Comparison of ENCODE assay signal across 26 cellular contexts in genomic region chr6:44045672-44046015, GRCh38.
DNase-seq lines count a peak whose midpoint lies in the region; ATAC-seq, FAIRE-seq and TF ChIP-seq lines count a peak whose summit lies in the region.
"Had no signal": no experiment of that assay in that cellular context is flagged by ENCODE, and none has a peak within 500 bp of the region (broad histone marks: within the 10 kb centered on the region; RNA-seq: fewer than 3 reads in every experiment).

No MANE protein-coding gene starts in this region.

- peak overlapping the region in 1 of 2 experiments; percentile 31; a peak in 1 of 4 replicates for H4K8ac ChIP-seq in IMR-90 (ENCODE audit: low read depth in 2 of 2, low read length in 2 of 2)
- H4K8ac ChIP-seq in H1 (ENCODE audit: extremely low read depth, insufficient read depth, low read length) = 0 out of 2 replicates have a peak overlapping the region, but pooled peaks have one; percentile 1

- no peak overlapping the region; the same call in 1 of the 2 replicates for H3K18ac ChIP-seq in IMR-90 (ENCODE audit: low read depth, low read length)
- no peak overlapping the region for H3K18ac ChIP-seq in H1 (ENCODE audit: extremely low read depth, low read length)

- no peaks in the 10 kb centered on the region for H4K20me1 ChIP-seq in IMR-90 (ENCODE audit: insufficient read depth, low read length)
- peaks cover 0 to 3% of the 10 kb centered on the region in 2 experiments for H4K20me1 ChIP-seq in H1 (replicated peaks in 1 of 2; ENCODE audit: control insufficient read depth in 1 of 2, insufficient read depth in 2 of 2, low read length in 2 of 2)

- H3K56ac ChIP-seq in IMR-90 (ENCODE audit: extremely low read depth, insufficient read depth, low read length) (no peak overlapping the region), H1 (replicated peaks; ENCODE audit: insufficient read length, low read depth, low read length) (no peak overlapping the region)

- H3K23ac ChIP-seq in IMR-90 (ENCODE audit: low read depth, low read length) = no peak overlapping the region
- H3K23ac ChIP-seq in H1 (ENCODE audit: insufficient read length) = no peak overlapping the region

- BruUV-seq in IMR-90 (replicated peaks; lab: Mats Ljungman, UMichigan) = no TSS peak

- no peak overlapping the region for H2BK12ac ChIP-seq in H1 (ENCODE audit: low read depth, low read length)

- peak overlapping the region; percentile 22; the same call in 1 of the 2 replicates for H2BK120ac ChIP-seq in IMR-90 (ENCODE audit: low read depth, low read length)
- H2BK120ac ChIP-seq in H1 (replicated peaks; ENCODE audit: low read depth, low read length) = no peak overlapping the region

- 0 out of 2 replicates have a peak overlapping the region, but pooled peaks have one; percentile 16 for H3K14ac ChIP-seq in IMR-90 (replicated peaks; ENCODE audit: low read depth, low read length)
- no peak overlapping the region for H3K14ac ChIP-seq in H1 (ENCODE audit: insufficient read length)

- H4K5ac ChIP-seq in IMR-90 (ENCODE audit: low read depth, low read length) (0 out of 2 replicates have a peak overlapping the region, but pooled peaks have one; percentile 18), H1 (ENCODE audit: insufficient read length, low read depth, low read length) (no peak overlapping the region)

- no CpG with 5 or more reads among the region's 1 CpG for WGBS in IMR-90 (ENCODE audit: extremely low coverage in 2 of 2, insufficient read length in 1 of 2), 2 experiments
- WGBS in H1 (ENCODE audit: extremely low coverage in 1 of 2, insufficient coverage in 1 of 2, insufficient read length in 1 of 2, insufficient replicate concordance in 2 of 2, low coverage in 1 of 2, low lambda C conversion rate in 2 of 2, missing lambda C conversion rate in 1 of 2), 2 experiments = 89% methylated on average over 1 of the region's 1 CpG; no CpG with 5 or more reads in 1 of the 2 experiments
- 7% methylated on average over 1 of the region's 1 CpG for WGBS in right cardiac atrium

- H3K79me1 ChIP-seq in IMR-90 (ENCODE audit: low read depth in 1 of 2, low read length in 2 of 2) = peaks cover 0 to 19% of the 10 kb centered on the region in 2 experiments; a peak in 2 of 4 replicates
- H3K79me1 ChIP-seq in H1 (ENCODE audit: low read depth, low read length) = peaks cover 3% of the 10 kb centered on the region; the same call in 1 of the 2 replicates

- POLR2A ChIA-PET in IMR-90 (lab: Charles Lee; ENCODE audit: unreplicated experiment) = no interaction called here
- POLR2A ChIA-PET in H1 (lab: Charles Lee; ENCODE audit: partially characterized antibody) = no interaction called here
- POLR2A ChIA-PET in RWPE1 (lab: Yijun Ruan, JAX; ENCODE audit: low non-redundant PET) = no interaction called here

- H3K4me3 ChIP-seq in IMR-90 (ENCODE audit: insufficient read depth, low read depth, low read length) (no peak overlapping the region), H1 (ENCODE audit: extremely low read depth in 1 of 4, insufficient read depth in 2 of 4, low read depth in 3 of 4, low read length in 4 of 4) (no peak overlapping the region), right cardiac atrium (ENCODE audit: low read length) (no peak overlapping the region)
- H3K4me3 ChIP-seq: GM12878, GM23338, lung, ovary had no signal

- no peak for FAIRE-seq in H1 (lab: Jason Lieb, UNC)
- FAIRE-seq: GM12878, GM19239 had no signal

- peaks cover 42% of the 10 kb centered on the region for H3K9me1 ChIP-seq in IMR-90 (ENCODE audit: insufficient read depth, low read length)

- peak overlapping the region; percentile 40; the same call in 1 of the 2 replicates for H3K4ac ChIP-seq in IMR-90 (ENCODE audit: low read depth, low read length)
- no peak overlapping the region for H3K4ac ChIP-seq in H1 (replicated peaks; ENCODE audit: insufficient read length, low read depth, low read length)

- TF ChIP-seq CTCF in IMR-90 (conservative IDR thresholded peaks at IDR 0.05; ENCODE audit: low read depth, low read length) = no peak
- no peak for TF ChIP-seq CTCF in H1 (IDR thresholded peaks at IDR 0.05; ENCODE audit: control extremely low read depth in 1 of 3, insufficient read depth in 1 of 3, low read depth in 1 of 3, low read length in 3 of 3)
- TF ChIP-seq CTCF in RWPE1 (conservative IDR thresholded peaks at IDR 0.05; ENCODE audit: low read depth) = no peak

- intact Hi-C loops in IMR-90 (cut with micrococcal nuclease) = no loop called here
- intact Hi-C loops in right cardiac atrium (cut with DNase I) = no loop called here

- peaks cover 53% of the 10 kb centered on the region for H3K4me1 ChIP-seq in IMR-90 (ENCODE audit: control insufficient read depth, insufficient read depth, low read length)
- peaks cover 9 to 22% (median 14%) of the 10 kb centered on the region in 4 experiments for H3K4me1 ChIP-seq in H1 (replicated peaks in 1 of 4; ENCODE audit: control insufficient read depth in 3 of 4, insufficient read depth in 4 of 4, low read length in 3 of 4)
- H3K4me1 ChIP-seq in right cardiac atrium (ENCODE audit: control insufficient read depth, insufficient read depth, low read length) = peaks cover 15% of the 10 kb centered on the region

- H3K23me2 ChIP-seq in H1 (ENCODE audit: low read depth, low read length) = peaks cover 13% of the 10 kb centered on the region

- H4K91ac ChIP-seq in IMR-90 (ENCODE audit: insufficient read depth, low read depth, low read length) = no peak overlapping the region
- H4K91ac ChIP-seq in H1 (replicated peaks; ENCODE audit: insufficient read length, low read length) = peak overlapping the region; percentile 10

- TF ChIP-seq POLR2A in IMR-90 (IDR thresholded peaks at IDR 0.05; ENCODE audit: low read depth, low read length) (no peak), H1 (IDR thresholded peaks at IDR 0.05; ENCODE audit: control extremely low read depth in 1 of 2, low read depth in 2 of 2, low read length in 2 of 2) (no peak)

- no peaks in the 10 kb centered on the region for H3K27me3 ChIP-seq in IMR-90 (ENCODE audit: control insufficient read depth, insufficient read depth, low read length)
- H3K27me3 ChIP-seq in H1 (replicated peaks in 1 of 4; ENCODE audit: control insufficient read depth in 3 of 4, extremely low read depth in 1 of 4, insufficient read depth in 3 of 4, low read length in 3 of 4) = no peaks in the 10 kb centered on the region
- no peaks in the 10 kb centered on the region for H3K27me3 ChIP-seq in right cardiac atrium (ENCODE audit: control insufficient read depth, insufficient read depth)
- H3K27me3 ChIP-seq: ovary had no signal

- dilution Hi-C loops in IMR-90 (cut with HindIII; ENCODE audit: low sequenced_read_pairs, unreplicated experiment) = no loop called here

- no peaks in the 10 kb centered on the region for H3K9me3 ChIP-seq in IMR-90 (ENCODE audit: control insufficient read depth, insufficient read depth, low read length)
- no peaks in the 10 kb centered on the region for H3K9me3 ChIP-seq in H1 (ENCODE audit: insufficient read depth in 2 of 2, low read depth in 1 of 2, low read length in 1 of 2)
- H3K9me3 ChIP-seq in right cardiac atrium (ENCODE audit: control insufficient read depth, low read length) = no peaks in the 10 kb centered on the region
- H3K9me3 ChIP-seq: ovary had no signal

- H3K27ac ChIP-seq in IMR-90 (ENCODE audit: insufficient read depth, low read length) (no peak overlapping the region), H1 (ENCODE audit: low read depth, low read length) (no peak overlapping the region), right cardiac atrium (ENCODE audit: low read length) (no peak overlapping the region), RWPE1 (no peak overlapping the region)
- H3K27ac ChIP-seq: ovary had no signal

- TF ChIP-seq RAD21 in IMR-90 (IDR thresholded peaks at IDR 0.05; ENCODE audit: low read length) = no peak
- no peak for TF ChIP-seq RAD21 in H1 (IDR thresholded peaks at IDR 0.05 in 1 of 2, conservative IDR thresholded peaks at IDR 0.05 in 1 of 2; ENCODE audit: low read depth in 2 of 2, low read length in 2 of 2)

- H2BK20ac ChIP-seq in IMR-90 (ENCODE audit: low read depth, low read length) (peak overlapping the region; percentile 77), H1 (ENCODE audit: low read length) (peak overlapping the region; percentile 34; the same call in 1 of the 2 replicates)

- no peak for TF ChIP-seq EP300 in H1 (IDR thresholded peaks at IDR 0.05; ENCODE audit: borderline replicate concordance in 1 of 2, low read depth in 2 of 2, low read length in 2 of 2)

- H2AK5ac ChIP-seq in IMR-90 (ENCODE audit: low read depth, low read length) (peak overlapping the region; percentile 73; the same call in 1 of the 2 replicates), H1 (ENCODE audit: low read depth, low read length) (peak overlapping the region; percentile 71; the same call in 1 of the 2 replicates)

- H2BK5ac ChIP-seq in IMR-90 (ENCODE audit: low read depth, low read length, poor library complexity, severe bottlenecking) = peak overlapping the region; percentile 99
- H2BK5ac ChIP-seq in H1 (ENCODE audit: low read depth, low read length) = no peak overlapping the region

- H2BK15ac ChIP-seq in IMR-90 (ENCODE audit: low read depth, low read length) (peak overlapping the region; percentile 35; the same call in 2 of the 3 replicates), H1 (ENCODE audit: low read length) (no peak overlapping the region)

- ATAC-seq in IMR-90 (ENCODE audit: low read depth) (no peak), right cardiac atrium (peak; percentile 38 to 60)
- ATAC-seq: activated CD8-positive, alpha-beta T cell treated with anti-CD3 and anti-CD28 coated beads for 36 hours; effector memory CD8-positive, alpha-beta T cell; GM12878; GM23338 had no signal

- no peaks in the 10 kb centered on the region for H3K79me2 ChIP-seq in H1 (ENCODE audit: control insufficient read depth in 1 of 2, insufficient read depth in 2 of 2, low read length in 2 of 2)

- CTCF ChIA-PET in IMR-90 (lab: Yijun Ruan, JAX) = no interaction called here
- CTCF ChIA-PET in H1 (lab: Charles Lee; ENCODE audit: partially characterized antibody) = interaction anchor here (10.0 kb wide), 1 partner anchor 19 kb away, joined by 112 read pairs; no protein-coding TSS in a partner anchor
- CTCF ChIA-PET in RWPE1 (lab: Yijun Ruan, JAX) = no interaction called here

- no peak overlapping the region for H3K4me2 ChIP-seq in IMR-90 (ENCODE audit: low read depth, low read length)
- no peak overlapping the region for H3K4me2 ChIP-seq in H1 (ENCODE audit: insufficient read depth in 1 of 2, low read depth in 2 of 2, low read length in 2 of 2)
- H3K4me2 ChIP-seq: GM23338 had no signal

- in situ Hi-C loops in IMR-90 (cut with MboI; ENCODE audit: low sequenced_read_pairs) = no loop called here

- H2AFZ ChIP-seq in IMR-90 (replicated peaks; ENCODE audit: low read length, poor library complexity) (peak overlapping the region; percentile 66), H1 (ENCODE audit: low read length) (no peak overlapping the region)
- H2AFZ ChIP-seq: GM23338 had no signal

- H2AK9ac ChIP-seq in IMR-90 (replicated peaks; ENCODE audit: low read depth, low read length, poor library complexity) = peak overlapping the region; percentile 22

- H3K36me3 ChIP-seq in IMR-90 (ENCODE audit: control insufficient read depth, insufficient read depth, low read length) = no peaks in the 10 kb centered on the region
- H3K36me3 ChIP-seq in H1 (ENCODE audit: control insufficient read depth in 2 of 4, insufficient read depth in 4 of 4, low read length in 3 of 4) = no peaks in the 10 kb centered on the region
- H3K36me3 ChIP-seq: ovary had no signal

- H3K9ac ChIP-seq in IMR-90 (ENCODE audit: low read depth, low read length) (no peak overlapping the region), H1 (replicated peaks in 1 of 4; ENCODE audit: extremely low read depth in 1 of 4, low read depth in 3 of 4, low read length in 3 of 4) (no peak overlapping the region)

- DNase-seq in IMR-90 (no peak), H1 (ENCODE audit: low read depth in 1 of 2, low spot score in 2 of 2) (no peak), right cardiac atrium (peak; percentile 34 to 80 (median 78)), putamen (ENCODE audit: low spot score) (peak; percentile 81), NCI-H748 treated with DMSO at 0.1 percent for 48 hours (lab: John Stamatoyannopoulos, UW) (no peak), RWPE1 (ENCODE audit: low spot score) (no peak), NCI-H345 treated with DMSO at 0.1 percent for 48 hours (lab: John Stamatoyannopoulos, UW; ENCODE audit: unreplicated experiment) (no peak), NCI-H446 treated with DMSO at 0.1 percent for 48 hours (lab: John Stamatoyannopoulos, UW) (no peak)
- DNase-seq: activated B cell treated with CpG ODN at 0.5 μM for 24 hours; activated CD8-positive, alpha-beta T cell treated with anti-CD3 and anti-CD28 coated beads for 36 hours; activated naive CD4-positive, alpha-beta T cell; activated T-cell treated with anti-CD3 and anti-CD28 coated beads, Interleukin-2, amount 50 U/mL, for 1 hour; effector memory CD8-positive, alpha-beta T cell; immature natural killer cell; naive thymus-derived CD4-positive, alpha-beta T cell; NCI-H187 treated with DMSO at 0.1 percent for 48 hours; NCI-H446; NK-92 treated with Interleukin-12 subunit alpha and Interleukin-12 subunit beta, amount 100 ng/mL, for 24 hours; ovary; stimulated activated CD4-positive, alpha-beta T cell treated with anti-CD3 and anti-CD28 coated beads, Interleukin-2, amount 100 ng/mL, for 24 hours; stimulated activated naive CD4-positive, alpha-beta T cell; T1000 had no signal

Comparison
In these comparisons a context has a peak if more than half of its experiments do, and no peak if none do; other contexts are left out.
1. DNase-seq: peak in right cardiac atrium (3 of 3) and putamen (single experiment); none in IMR-90 (single experiment), H1 (0 of 2), NCI-H748 treated with DMSO at 0.1 percent for 48 hours (single experiment), RWPE1 (single experiment), NCI-H345 treated with DMSO at 0.1 percent for 48 hours (single experiment) and NCI-H446 treated with DMSO at 0.1 percent for 48 hours (single experiment).